36 cellular contexts compared by ENCODE assay signal in genomic region chr11:13881176-13881680, GRCh38.
"Had no signal": no experiment of that assay in that cellular context is flagged by ENCODE, and none has a peak within 500 bp of the region (broad histone marks: within the 10 kb centered on the region; RNA-seq: fewer than 3 reads in every experiment).

No MANE protein-coding gene starts in this region.

- H3K4me3 Mint-ChIP-seq: activated B cell treated with CpG ODN at 0.5 μM for 24 hours; activated CD4-positive, alpha-beta memory T cell treated with anti-CD3 and anti-CD28 coated beads for 36 hours; activated naive CD4-positive, alpha-beta T cell treated with anti-CD3 and anti-CD28 coated beads, Interleukin-2, amount 50 U/mL, for 24 hours; activated naive CD8-positive, alpha-beta T cell treated with anti-CD3 and anti-CD28 coated beads, Interleukin-2, amount 50 U/mL, for 24 hours; activated T-helper 17 cell treated with anti-CD3 and anti-CD28 coated beads, Interleukin-2, amount 50 U/mL, for 72 hours; brain had no signal

- ATAC-seq: activated naive CD8-positive, alpha-beta T cell treated with anti-CD3 and anti-CD28 coated beads, Interleukin-2, amount 50 U/mL, for 24 hours; activated T-helper 17 cell treated with anti-CD3 and anti-CD28 coated beads, Interleukin-2, amount 50 U/mL, for 72 hours had no signal

- DNase-seq: activated B cell treated with CpG ODN at 0.5 μM for 24 hours; activated CD4-positive, alpha-beta memory T cell treated with anti-CD3 and anti-CD28 coated beads for 36 hours; activated CD4-positive, alpha-beta T cell treated with anti-CD3 and anti-CD28 coated beads for 4 hours; activated CD4-positive, alpha-beta T cell treated with anti-CD3 and anti-CD28 coated beads, Interleukin-2, amount 50 U/mL, for 1 hour; activated CD4-positive, CD25-positive, alpha-beta regulatory T cell treated with anti-CD3 and anti-CD28 coated beads, Interleukin-2, amount 50 U/mL, for 72 hours; activated CD8-positive, alpha-beta memory T cell treated with anti-CD3 and anti-CD28 coated beads, Interleukin-2, amount 50 U/mL, for 4 hours; activated gamma-delta T cell; activated naive CD4-positive, alpha-beta T cell treated with Interleukin-2 at 50 U/mL for 16 hours; activated naive CD8-positive, alpha-beta T cell treated with anti-CD3 and anti-CD28 coated beads, Interleukin-2, amount 50 U/mL, for 24 hours; activated T-cell treated with anti-CD3 and anti-CD28 coated beads, Interleukin-2, amount 50 U/mL, for 48 hours; anterior cingulate cortex; caudate nucleus; cerebellar nuclear complex; IMR-90; Kasumi-1; KG1; MM.1S; MV-4-11; NCI-H1092; NCI-H1436 treated with DMSO at 0.1 percent for 48 hours; NCI-H1694 treated with DMSO at 0.1 percent for 48 hours; NCI-H2029; NCI-H2107; NCI-H226; NCI-H524 treated with DMSO at 0.1 percent for 48 hours; NCI-H748 treated with DMSO at 0.1 percent for 48 hours; NK-92 treated with Interleukin-12 subunit alpha and Interleukin-12 subunit beta, amount 100 ng/mL, for 24 hours; Right ventricle myocardium superior; SW 1271; T-helper 1 cell; T-helper 2 cell; T-helper 9 cell had no signal

- H3K36me3 Mint-ChIP-seq: activated CD4-positive, alpha-beta memory T cell treated with anti-CD3 and anti-CD28 coated beads for 36 hours; activated naive CD4-positive, alpha-beta T cell treated with anti-CD3 and anti-CD28 coated beads, Interleukin-2, amount 50 U/mL, for 24 hours; brain had no signal

- H3K27me3 Mint-ChIP-seq: activated B cell treated with CpG ODN at 0.5 μM for 24 hours; activated CD4-positive, alpha-beta memory T cell treated with anti-CD3 and anti-CD28 coated beads for 36 hours; activated naive CD4-positive, alpha-beta T cell treated with anti-CD3 and anti-CD28 coated beads, Interleukin-2, amount 50 U/mL, for 24 hours; activated naive CD8-positive, alpha-beta T cell treated with anti-CD3 and anti-CD28 coated beads, Interleukin-2, amount 50 U/mL, for 24 hours; activated T-helper 17 cell treated with anti-CD3 and anti-CD28 coated beads, Interleukin-2, amount 50 U/mL, for 72 hours had no signal

- H3K9me3 Mint-ChIP-seq: activated B cell treated with CpG ODN at 0.5 μM for 24 hours; activated CD4-positive, alpha-beta memory T cell treated with anti-CD3 and anti-CD28 coated beads for 36 hours; activated naive CD4-positive, alpha-beta T cell treated with anti-CD3 and anti-CD28 coated beads, Interleukin-2, amount 50 U/mL, for 24 hours; activated naive CD8-positive, alpha-beta T cell treated with anti-CD3 and anti-CD28 coated beads, Interleukin-2, amount 50 U/mL, for 24 hours; activated T-helper 17 cell treated with anti-CD3 and anti-CD28 coated beads, Interleukin-2, amount 50 U/mL, for 72 hours had no signal

- H3K27ac Mint-ChIP-seq: activated B cell treated with CpG ODN at 0.5 μM for 24 hours; activated CD4-positive, alpha-beta memory T cell treated with anti-CD3 and anti-CD28 coated beads for 36 hours; activated naive CD4-positive, alpha-beta T cell treated with anti-CD3 and anti-CD28 coated beads, Interleukin-2, amount 50 U/mL, for 24 hours; activated naive CD8-positive, alpha-beta T cell treated with anti-CD3 and anti-CD28 coated beads, Interleukin-2, amount 50 U/mL, for 24 hours; activated T-helper 17 cell treated with anti-CD3 and anti-CD28 coated beads, Interleukin-2, amount 50 U/mL, for 72 hours had no signal

- H3K27ac ChIP-seq: VCaP had no signal
